26 cellular contexts compared by ENCODE assay signal in the genomic region with DNA sequence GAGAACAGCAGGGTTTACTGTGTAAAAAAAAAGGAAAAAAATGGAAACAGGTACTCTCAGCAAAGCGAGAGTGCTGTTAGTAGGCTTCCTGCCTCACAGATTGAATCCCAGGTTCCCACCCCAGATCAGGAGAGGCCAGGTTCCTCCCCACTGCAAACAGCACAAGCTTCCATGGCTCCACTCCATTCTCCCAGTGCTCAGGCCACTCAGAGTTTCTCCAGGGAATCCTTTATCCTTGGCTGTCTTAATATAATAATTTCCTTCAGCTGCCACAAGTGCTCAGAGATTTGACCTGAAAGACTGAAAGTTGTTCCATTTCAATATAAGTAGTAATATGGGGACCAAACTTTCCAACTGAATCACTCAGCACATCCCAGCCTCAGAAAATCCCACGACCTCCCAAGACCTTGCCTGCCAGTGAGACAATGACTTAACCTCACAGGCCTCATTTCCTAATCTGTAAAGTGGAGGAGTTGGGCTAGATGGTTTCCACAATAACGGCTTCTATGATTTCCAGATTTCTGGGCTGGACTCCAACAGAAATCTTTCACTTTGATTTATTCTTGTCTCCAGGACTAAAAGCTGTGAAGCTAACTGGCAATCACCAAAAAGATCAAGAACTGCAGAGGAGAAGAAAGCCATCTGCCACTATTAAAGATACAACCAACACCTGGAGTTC.
DNase-seq lines count a peak whose midpoint lies in the region; ATAC-seq, FAIRE-seq and TF ChIP-seq lines count a peak whose summit lies in the region.
"Had no signal": no experiment of that assay in that cellular context is flagged by ENCODE, and none has a peak within 500 bp of the region (broad histone marks: within the 10 kb centered on the region; RNA-seq: fewer than 3 reads in every experiment).

No MANE protein-coding gene starts in this region.

- H3K27ac ChIP-seq in H1 (ENCODE audit: low read depth, low read length), result no peak overlapping the region
- no peak overlapping the region for H3K27ac ChIP-seq in sigmoid colon
- H3K27ac ChIP-seq: HL-60, SJSA1, skin epidermis, transverse colon, VCaP had no signal

- no peak overlapping the region for H3K27ac Mint-ChIP-seq in T-helper 17 cell
- H3K27ac Mint-ChIP-seq: CD8-positive, alpha-beta T cell; HFFc6; mesothelial cell of epicardium; progenitor cell of endocrine pancreas; stimulated activated naive CD8-positive, alpha-beta T cell treated with anti-CD3 and anti-CD28 coated beads, Interleukin-15, Interleukin-2, amounts not matched to agents 100 ng/mL and 50 ng/mL, for 24 hours had no signal

- no peak overlapping the region for H2AK5ac ChIP-seq in H1 (ENCODE audit: low read depth, low read length)

- H2BK15ac ChIP-seq in H1 (ENCODE audit: low read length), result no peak overlapping the region

- H3K4me2 ChIP-seq in H1 (ENCODE audit: insufficient read depth in 1 of 2, low read depth in 2 of 2, low read length in 2 of 2), result no peak overlapping the region

- no peak overlapping the region for H4K8ac ChIP-seq in H1 (ENCODE audit: extremely low read depth, insufficient read depth, low read length)

- H2AFZ ChIP-seq in H1 (ENCODE audit: low read length), result no peak overlapping the region; the same call in 1 of the 2 replicates

- H3K4me3 ChIP-seq in H1 (ENCODE audit: extremely low read depth in 1 of 4, insufficient read depth in 2 of 4, low read depth in 3 of 4, low read length in 4 of 4) (no peak overlapping the region), sigmoid colon (no peak overlapping the region)
- H3K4me3 ChIP-seq: SJSA1, skin epidermis, transverse colon had no signal

- no peaks in the 10 kb centered on the region for H3K23me2 ChIP-seq in H1 (ENCODE audit: low read depth, low read length)

- H3K27me3 ChIP-seq in H1 (replicated peaks in 1 of 4; ENCODE audit: control insufficient read depth in 3 of 4, extremely low read depth in 1 of 4, insufficient read depth in 3 of 4, low read length in 3 of 4), result no peaks in the 10 kb centered on the region
- no peaks in the 10 kb centered on the region for H3K27me3 ChIP-seq in sigmoid colon
- H3K27me3 ChIP-seq: SJSA1, transverse colon had no signal

- H3K36me3 Mint-ChIP-seq in T-helper 17 cell (ENCODE audit: low read depth), result no peaks in the 10 kb centered on the region
- H3K36me3 Mint-ChIP-seq: CD8-positive, alpha-beta T cell; mesothelial cell of epicardium had no signal

- H2BK120ac ChIP-seq in H1 (replicated peaks; ENCODE audit: low read depth, low read length), result no peak overlapping the region

- H4K20me1 ChIP-seq in H1 (replicated peaks in 1 of 2; ENCODE audit: control insufficient read depth in 1 of 2, insufficient read depth in 2 of 2, low read length in 2 of 2), result no peaks in the 10 kb centered on the region

- no peaks in the 10 kb centered on the region for H3K9me3 ChIP-seq in H1 (ENCODE audit: insufficient read depth in 2 of 2, low read depth in 1 of 2, low read length in 1 of 2)
- H3K9me3 ChIP-seq in sigmoid colon, result no peaks in the 10 kb centered on the region
- no peaks in the 10 kb centered on the region for H3K9me3 ChIP-seq in T-helper 17 cell (ENCODE audit: control insufficient read depth, low read length, poor library complexity, severe bottlenecking)
- H3K9me3 ChIP-seq: SJSA1, transverse colon had no signal

- 0 out of 2 replicates have a peak overlapping the region, but pooled peaks have one; percentile 32 for H2BK20ac ChIP-seq in H1 (ENCODE audit: low read length)

- H3K36me3 ChIP-seq in H1 (ENCODE audit: control insufficient read depth in 2 of 4, insufficient read depth in 4 of 4, low read length in 3 of 4), result no peaks in the 10 kb centered on the region
- H3K36me3 ChIP-seq in sigmoid colon, result no peaks in the 10 kb centered on the region
- H3K36me3 ChIP-seq: SJSA1, transverse colon had no signal

- H3K79me1 ChIP-seq in H1 (ENCODE audit: low read depth, low read length), result no peaks in the 10 kb centered on the region

- peaks cover 18% of the 10 kb centered on the region for H3K27me3 Mint-ChIP-seq in T-helper 17 cell
- H3K27me3 Mint-ChIP-seq: progenitor cell of endocrine pancreas; stimulated activated naive CD8-positive, alpha-beta T cell treated with anti-CD3 and anti-CD28 coated beads, Interleukin-15, Interleukin-2, amounts not matched to agents 100 ng/mL and 50 ng/mL, for 24 hours had no signal

- TF ChIP-seq POLR2A in H1 (IDR thresholded peaks at IDR 0.05; ENCODE audit: control extremely low read depth in 1 of 2, low read depth in 2 of 2, low read length in 2 of 2) (no peak), sigmoid colon (IDR thresholded peaks at IDR 0.05) (no peak)

- no peak overlapping the region for H4K91ac ChIP-seq in H1 (replicated peaks; ENCODE audit: insufficient read length, low read length)

- no peak overlapping the region for H3K4me3 Mint-ChIP-seq in T-helper 17 cell
- H3K4me3 Mint-ChIP-seq: CD8-positive, alpha-beta T cell; HFFc6; mesothelial cell of epicardium; neural crest cell; stimulated activated naive CD8-positive, alpha-beta T cell treated with anti-CD3 and anti-CD28 coated beads, Interleukin-15, Interleukin-2, amounts not matched to agents 100 ng/mL and 50 ng/mL, for 24 hours had no signal

- peak overlapping the region; percentile 6; the same call in 1 of the 2 replicates for H3K18ac ChIP-seq in H1 (ENCODE audit: extremely low read depth, low read length)

- no peaks in the 10 kb centered on the region for H3K4me1 Mint-ChIP-seq in T-helper 17 cell

- no peak for TF ChIP-seq RAD21 in H1 (IDR thresholded peaks at IDR 0.05 in 1 of 2, conservative IDR thresholded peaks at IDR 0.05 in 1 of 2; ENCODE audit: low read depth in 2 of 2, low read length in 2 of 2)

- TF ChIP-seq EP300 in H1 (IDR thresholded peaks at IDR 0.05; ENCODE audit: borderline replicate concordance in 1 of 2, low read depth in 2 of 2, low read length in 2 of 2) (no peak), sigmoid colon (IDR thresholded peaks at IDR 0.05) (no peak)

- peaks cover 0 to 5% (median 3%) of the 10 kb centered on the region in 4 experiments; a peak in 4 of 7 replicates for H3K4me1 ChIP-seq in H1 (replicated peaks in 1 of 4; ENCODE audit: control insufficient read depth in 3 of 4, insufficient read depth in 4 of 4, low read length in 3 of 4)
- no peaks in the 10 kb centered on the region for H3K4me1 ChIP-seq in sigmoid colon
- H3K4me1 ChIP-seq: SJSA1 had no signal

- TF ChIP-seq CTCF in H1 (IDR thresholded peaks at IDR 0.05; ENCODE audit: control extremely low read depth in 1 of 3, insufficient read depth in 1 of 3, low read depth in 1 of 3, low read length in 3 of 3), result no peak
- no peak for TF ChIP-seq CTCF in sigmoid colon (IDR thresholded peaks at IDR 0.05)
- TF ChIP-seq CTCF in GM10266 (IDR thresholded peaks at IDR 0.05; ENCODE audit: control insufficient read depth, insufficient read depth, low read depth, missing control alignments), result no peak

- POLR2A ChIA-PET in H1 (lab: Charles Lee; ENCODE audit: partially characterized antibody), result no interaction called here

- H4K5ac ChIP-seq in H1 (ENCODE audit: insufficient read length, low read depth, low read length), result no peak overlapping the region

- CTCF ChIA-PET in H1 (lab: Charles Lee; ENCODE audit: partially characterized antibody), result interaction anchor here (1.3 to 1.5 kb wide), 2 partner anchors 11 to 16 kb away, joined by 3 to 4 read pairs; no protein-coding TSS in a partner anchor

- no peak overlapping the region for H3K56ac ChIP-seq in H1 (replicated peaks; ENCODE audit: insufficient read length, low read depth, low read length)

- 86% methylated on average over 3 of the region's 3 CpGs; no CpG with 5 or more reads in 1 of the 2 experiments for WGBS in H1 (ENCODE audit: extremely low coverage in 1 of 2, insufficient coverage in 1 of 2, insufficient read length in 1 of 2, insufficient replicate concordance in 2 of 2, low coverage in 1 of 2, low lambda C conversion rate in 2 of 2, missing lambda C conversion rate in 1 of 2), 2 experiments
- 57 to 76% methylated on average over 3 of the region's 3 CpGs for WGBS in sigmoid colon, 2 donors

- H3K23ac ChIP-seq in H1 (ENCODE audit: insufficient read length), result no peak overlapping the region

- DNase-seq in AG08395 (ENCODE audit: low spot score) (peak; percentile 25), HT1080 (ENCODE audit: low read depth) (peak; percentile 24), H1 (ENCODE audit: low read depth in 1 of 2, low spot score in 2 of 2) (no peak), left kidney (ENCODE audit: low read depth, low spot score) (peak; percentile 52), NCI-H128 (lab: John Stamatoyannopoulos, UW; ENCODE audit: unreplicated experiment) (no peak), sigmoid colon (no peak), T-helper 17 cell (no peak), GM10266 (ENCODE audit: extremely low spot score) (no peak)
- DNase-seq: activated CD4-positive, alpha-beta T cell treated with anti-CD3 and anti-CD28 coated beads, Interleukin-2, amount 50 U/mL, for 4 hours; activated gamma-delta T cell; CD8-positive, alpha-beta T cell; HFFc6; IMR-90; NCI-H1436; NCI-H526 treated with DMSO at 0.1 percent for 48 hours; T-helper 2 cell; transverse colon had no signal

- ATAC-seq in T-helper 17 cell, result no peak
- ATAC-seq: CD8-positive, alpha-beta T cell had no signal

- no peak for FAIRE-seq in H1 (lab: Jason Lieb, UNC)
- FAIRE-seq: bronchial epithelial cell had no signal

- intact Hi-C loops in sigmoid colon (cut with DNase I), result no loop called here

- H3K4ac ChIP-seq in H1 (replicated peaks; ENCODE audit: insufficient read length, low read depth, low read length), result no peak overlapping the region

- no peak overlapping the region for H2BK12ac ChIP-seq in H1 (ENCODE audit: low read depth, low read length)

- H2BK5ac ChIP-seq in H1 (ENCODE audit: low read depth, low read length), result no peak overlapping the region

- no peak overlapping the region for H3K14ac ChIP-seq in H1 (ENCODE audit: insufficient read length)

- no peak overlapping the region for H3K9ac ChIP-seq in H1 (replicated peaks in 1 of 4; ENCODE audit: extremely low read depth in 1 of 4, low read depth in 3 of 4, low read length in 3 of 4)

- H3K79me2 ChIP-seq in H1 (ENCODE audit: control insufficient read depth in 1 of 2, insufficient read depth in 2 of 2, low read length in 2 of 2), result no peaks in the 10 kb centered on the region

TF ChIP-seq in H1, 55 proteins besides CTCF, POLR2A, EP300 and RAD21:
- TF ChIP-seq CBX5 (IDR thresholded peaks at IDR 0.05; ENCODE audit: low read depth, low read length), result no peak

Comparison
In these comparisons a context has a peak if more than half of its experiments do, and no peak if none do; other contexts are left out.
1. DNase-seq: peak in AG08395 (single experiment), HT1080 (single experiment) and left kidney (single experiment); none in H1 (0 of 2), NCI-H128 (single experiment), sigmoid colon (single experiment), T-helper 17 cell (0 of 3) and GM10266 (single experiment).